In the genomic region with DNA sequence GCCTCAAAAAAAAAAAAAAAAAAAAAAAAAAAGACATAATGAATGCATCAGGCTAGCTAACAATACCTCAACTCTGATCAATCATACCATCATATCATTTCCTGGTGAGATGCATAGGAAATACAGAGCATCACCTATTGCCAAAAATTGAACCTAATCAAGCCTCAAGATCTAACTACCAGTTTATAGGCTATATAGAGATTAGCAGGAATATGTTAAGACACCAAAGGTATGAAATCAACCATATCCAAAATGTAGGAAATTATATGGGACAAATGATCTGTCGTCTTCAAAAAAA, we compare ENCODE assay signal across 8 cellular contexts. TPM values are rescaled to one million over a fixed set of nuclear protein-coding genes. Genes with fewer than 3 reads are reported as not detected.
DNase-seq lines count a peak whose midpoint lies in the region; ATAC-seq, FAIRE-seq and TF ChIP-seq lines count a peak whose summit lies in the region.

No MANE protein-coding gene starts in this region.

- BruUV-seq in HCT116 (replicated peaks; lab: Mats Ljungman, UMichigan), result TSS peak; percentile 82

- peak overlapping the region; percentile 88 to 91 for H3K27ac ChIP-seq in A549
- H3K27ac ChIP-seq in HCT116 (ENCODE audit: low read depth, low read length), result peak overlapping the region; percentile 60
- H3K27ac ChIP-seq in mesodermal cell (ENCODE audit: low read depth, low read length, severe bottlenecking), result no peak overlapping the region

- RAD21 ChIA-PET in HCT116 (lab: Charles Lee; ENCODE audit: low non-redundant PET in 1 of 2, low total read pairs in 2 of 2, uncharacterized antibody in 2 of 2, unreplicated experiment in 2 of 2), result no interaction called here

- TF ChIP-seq POLR2A in A549 (IDR thresholded peaks at IDR 0.05; ENCODE audit: low read length), result no peak
- TF ChIP-seq POLR2A in HCT116 (IDR thresholded peaks at IDR 0.05; ENCODE audit: borderline replicate concordance, extremely low read depth, insufficient read depth, insufficient read length), result no peak

- no peak for FAIRE-seq in A549 (lab: Jason Lieb, UNC)

- 15% methylated on average over 1 of the region's 1 CpG for WGBS in A549 (ENCODE audit: missing lambda C conversion rate)
- WGBS in mesodermal cell (ENCODE audit: insufficient coverage in 2 of 2), 2 experiments, result 71% methylated on average over 1 of the region's 1 CpG; no CpG with 5 or more reads in 1 of the 2 experiments

- in situ Hi-C loops in astrocyte of the spinal cord (cut with HindIII; ENCODE audit: low sequenced_read_pairs), result no loop called here

- TF ChIP-seq RAD21 in A549 (conservative IDR thresholded peaks at IDR 0.05 in 1 of 2, IDR thresholded peaks at IDR 0.05 in 1 of 2) (no peak), HCT116 (IDR thresholded peaks at IDR 0.05; ENCODE audit: low read depth) (no peak)

- H3K9me3 ChIP-seq in A549, result no peaks in the 10 kb centered on the region
- H3K9me3 ChIP-seq in HCT116 (ENCODE audit: control insufficient read depth in 1 of 2, insufficient read depth in 1 of 2, low read depth in 1 of 2, low read length in 2 of 2), result no peaks in the 10 kb centered on the region
- no peaks in the 10 kb centered on the region for H3K9me3 ChIP-seq in mesodermal cell (ENCODE audit: control insufficient read depth, low read length)

- ATAC-seq in A549, result peak in 1 of 2 experiments; percentile 20; a peak in 2 of 6 replicates
- peak; percentile 13; the same call in 1 of the 2 replicates for ATAC-seq in HCT116

- TF ChIP-seq CTCF in A549 (IDR thresholded peaks at IDR 0.05) (no peak), HCT116 (IDR thresholded peaks at IDR 0.05 in 2 of 3, conservative IDR thresholded peaks at IDR 0.05 in 1 of 3; ENCODE audit: borderline replicate concordance in 1 of 3, insufficient read depth in 1 of 3, low read depth in 2 of 3, low read length in 2 of 3) (no peak), astrocyte of the spinal cord (IDR thresholded peaks at IDR 0.05; ENCODE audit: low read depth, low read length) (no peak)

- H2AFZ ChIP-seq in HCT116 (ENCODE audit: low read depth, low read length, poor library complexity, severe bottlenecking), result peak overlapping the region; percentile 92

- H4K20me1 ChIP-seq in HCT116 (ENCODE audit: insufficient read depth), result no peaks in the 10 kb centered on the region

- CTCF ChIA-PET in A549 (lab: Yijun Ruan, JAX) (interaction anchor here (1.0 to 3.8 kb wide), 6 partner anchors 10 to 91 kb away, joined by 3 to 26 read pairs (median 10); partner anchors contain the start of gene HDDC3), HCT116 (lab: Charles Lee) (interaction anchor here (4.1 kb wide), 1 partner anchor 10 kb away, joined by 21 read pairs; no protein-coding TSS in a partner anchor)

- H3K9me2 ChIP-seq in HCT116 (ENCODE audit: insufficient read depth), result no peaks in the 10 kb centered on the region

- H3K36me3 ChIP-seq in HCT116 (ENCODE audit: control insufficient read depth in 1 of 2, insufficient read depth in 2 of 2, low read length in 2 of 2) (no peaks in the 10 kb centered on the region), mesodermal cell (ENCODE audit: control insufficient read depth, insufficient read depth, low read length) (peaks cover 5% of the 10 kb centered on the region)

- H3K4me2 ChIP-seq in A549 (peak overlapping the region; percentile 97), HCT116 (ENCODE audit: low read length) (peak overlapping the region; percentile 82)

- no peak for DNase-seq in A549 (ENCODE audit: low read depth in 1 of 2, low spot score in 1 of 2)
- no peak for DNase-seq in HCT116 (ENCODE audit: low read depth, low spot score)
- no peak for DNase-seq in astrocyte of the spinal cord (ENCODE audit: low read depth, low spot score)
- no peak for DNase-seq in epidermal melanocyte (ENCODE audit: insufficient read length, low spot score)
- DNase-seq in stimulated activated CD4-positive, alpha-beta T cell treated with anti-CD3 and anti-CD28 coated beads, Interleukin-4, amount 100 ng/mL, for 24 hours, result no peak
- no peak for DNase-seq in iPS-NIHi11 (ENCODE audit: low spot score)
- DNase-seq in NCI-H2081 (lab: John Stamatoyannopoulos, UW), result no peak

- no peaks in the 10 kb centered on the region for H3K27me3 ChIP-seq in HCT116 (ENCODE audit: insufficient read depth, low read length)

- H3K4me3 ChIP-seq in A549 (peak overlapping the region; percentile 89), HCT116 (replicated peaks in 1 of 2; ENCODE audit: low read depth in 1 of 2, low read length in 2 of 2) (peak overlapping the region; percentile 78 to 83), astrocyte of the spinal cord (ENCODE audit: low read depth, low read length) (peak overlapping the region; percentile 99), mesodermal cell (ENCODE audit: extremely low read depth, insufficient read depth, low read length, poor library complexity, severe bottlenecking) (peak overlapping the region; percentile 91)

- H3K9ac ChIP-seq in HCT116 (ENCODE audit: low read length), result peak overlapping the region; percentile 82

- intact Hi-C loops in HCT116 (cut with micrococcal nuclease), result no loop called here

- H3K4me1 ChIP-seq in A549 (peaks cover 16% of the 10 kb centered on the region), HCT116 (ENCODE audit: control insufficient read depth in 1 of 2, insufficient read depth in 2 of 2, low read length in 2 of 2) (peaks cover 4 to 21% of the 10 kb centered on the region in 2 experiments; a peak in 3 of 4 replicates), mesodermal cell (ENCODE audit: control insufficient read depth, insufficient read depth, low read length, poor library complexity, severe bottlenecking) (peaks cover 4% of the 10 kb centered on the region)

- no peak for TF ChIP-seq EP300 in A549 (IDR thresholded peaks at IDR 0.05)

- POLR2A ChIA-PET in A549 (lab: Yijun Ruan, JAX) (interaction anchor here (0.5 to 0.6 kb wide), 2 partner anchors 27 to 77 kb away, joined by 3 to 4 read pairs; no protein-coding TSS in a partner anchor), HCT116 (lab: Charles Lee) (interaction anchor here (1.3 kb wide), 1 partner anchor 10 kb away, joined by 3 read pairs; no protein-coding TSS in a partner anchor)

- peaks cover 30% of the 10 kb centered on the region for H3K79me2 ChIP-seq in HCT116 (ENCODE audit: insufficient read depth, low read length)

TF ChIP-seq in A549, 52 proteins besides CTCF, POLR2A, EP300 and RAD21:
- TF ChIP-seq JUN (IDR thresholded peaks at IDR 0.05), result 0 out of 5 replicates have a peak, but pooled peaks of 1 of the 2 experiments have one; percentile 6
- no peak for TF ChIP-seq KDM5A (IDR thresholded peaks at IDR 0.05)

TF ChIP-seq in HCT116, 20 proteins besides CTCF, POLR2A, EP300 and RAD21:
- TF ChIP-seq SRF (IDR thresholded peaks at IDR 0.05; ENCODE audit: low read depth), result 0 out of 2 replicates have a peak, but pooled peaks have one; percentile 4
- TF ChIP-seq POLR2AphosphoS5 (IDR thresholded peaks at IDR 0.05; ENCODE audit: low read depth, low read length), result no peak

RNA-seq across cellular contexts. Expression of gene VPS33B, which starts 0.4 kb away (rescaled TPM):
- polyA plus RNA-seq in A549 (2011; rRNA removed) (17.9 and 25.0 TPM in 2 replicates), A549 (2017; fragmentation: RNase III; extraction: RNeasy Plus Mini Kit Qiagen cat#74134 plus additional on column Dnase treatment) (9.5 to 11.7 TPM (median 11.1 TPM) in 3 replicates)
- polyA plus RNA-seq in A549 (2012; cell fraction: cytosol; rRNA removed), result 11.5 and 12.1 TPM in 2 replicates
- 37.0 and 45.7 TPM in 2 replicates for polyA plus RNA-seq in A549 (2012; cell fraction: nucleus; rRNA removed)
- polyA minus RNA-seq in A549 (2011; rRNA and poly(A)+ RNA removed), result 20.6 and 24.0 TPM in 2 replicates
- total RNA-seq in HCT116 (2021; ENCODE audit: unreplicated experiment), result 23.1 TPM
- polyA plus RNA-seq in HCT116 (2012), result 14.5 and 15.8 TPM in 2 replicates
- 21.5 TPM for polyA plus RNA-seq in mesodermal cell (2013, experiment 1 of 2)
- 16.0 TPM for polyA plus RNA-seq in mesodermal cell (2013, experiment 2 of 2)

RNA-seq across cellular contexts. Expression of gene PRC1, which starts 28.4 kb away (rescaled TPM):
- polyA plus RNA-seq in A549 (2011; rRNA removed), result 376 and 426 TPM in 2 replicates
- 330 and 355 TPM in 2 replicates for polyA plus RNA-seq in A549 (2012; cell fraction: cytosol; rRNA removed)
- polyA plus RNA-seq in A549 (2012; cell fraction: nucleus; rRNA removed), result 589 and 939 TPM in 2 replicates
- 277 to 312 TPM (median 303 TPM) in 3 replicates for polyA plus RNA-seq in A549 (2017; fragmentation: RNase III; extraction: RNeasy Plus Mini Kit Qiagen cat#74134 plus additional on column Dnase treatment)
- polyA minus RNA-seq in A549 (2011; rRNA and poly(A)+ RNA removed), result 307 and 318 TPM in 2 replicates
- total RNA-seq in HCT116 (2021; ENCODE audit: unreplicated experiment), result 186 TPM
- 245 and 283 TPM in 2 replicates for polyA plus RNA-seq in HCT116 (2012)
- 123 TPM for polyA plus RNA-seq in mesodermal cell (2013, experiment 1 of 2)
- polyA plus RNA-seq in mesodermal cell (2013, experiment 2 of 2), result 124 TPM
